Comparison of ENCODE assay signal across 18 cellular contexts in genomic region chr13:59352600-59352999, GRCh38.
DNase-seq lines count a peak whose midpoint lies in the region; ATAC-seq and TF ChIP-seq lines count a peak whose summit lies in the region.
"Had no signal": no experiment of that assay in that cellular context is flagged by ENCODE, and none has a peak within 500 bp of the region (broad histone marks: within the 10 kb centered on the region; RNA-seq: fewer than 3 reads in every experiment).

No MANE protein-coding gene starts in this region.

- no peaks in the 10 kb centered on the region for H3K79me2 ChIP-seq in osteoblast (ENCODE audit: insufficient read depth, low read length)

- H2AFZ ChIP-seq in osteoblast (ENCODE audit: low read length): no peak overlapping the region

- in situ Hi-C loops in Caki2 (cut with HindIII; ENCODE audit: low pct_unique_long_range_greater_than_20kb, low sequenced_read_pairs): no loop called here

- no peak overlapping the region for H3K4me2 ChIP-seq in osteoblast (ENCODE audit: insufficient read depth, low read length)
- H3K4me2 ChIP-seq: BLaER1 treated with 17β-estradiol and CSF1 and Interleukin-3, amounts not matched to agents 10 nM and 100 nM had no signal

- H3K36me3 ChIP-seq in kidney epithelial cell (ENCODE audit: control insufficient read depth, insufficient read depth, low read length): no peaks in the 10 kb centered on the region
- H3K36me3 ChIP-seq in osteoblast (ENCODE audit: insufficient read depth, low read length): no peaks in the 10 kb centered on the region
- H3K36me3 ChIP-seq: BLaER1 treated with 17β-estradiol and CSF1 and Interleukin-3, amounts not matched to agents 10 nM and 100 nM; SJCRH30 had no signal

- no peak for TF ChIP-seq CTCF in kidney epithelial cell (IDR thresholded peaks at IDR 0.05; ENCODE audit: insufficient read depth, low read length, poor library complexity, severe bottlenecking)
- no peak for TF ChIP-seq CTCF in osteoblast (IDR thresholded peaks at IDR 0.05; ENCODE audit: extremely low read depth, low read depth, low read length)
- no peak for TF ChIP-seq CTCF in dorsolateral prefrontal cortex (IDR thresholded peaks at IDR 0.05 in 54 of 56, conservative IDR thresholded peaks at IDR 0.05 in 2 of 56; ENCODE audit: low read depth in 1 of 56, partially characterized antibody in 56 of 56)

- intact Hi-C loops in dorsolateral prefrontal cortex (cut with DNase I): no loop called here

- H3K4me3 ChIP-seq in kidney epithelial cell (ENCODE audit: low read depth, low read length) (no peak overlapping the region), osteoblast (ENCODE audit: insufficient read depth, low read length) (no peak overlapping the region), dorsolateral prefrontal cortex (no peak overlapping the region)
- H3K4me3 ChIP-seq: BLaER1 treated with 17β-estradiol and CSF1 and Interleukin-3, amounts not matched to agents 10 nM and 100 nM; SJCRH30 had no signal

- H3K9me3 ChIP-seq in osteoblast (ENCODE audit: low read depth, low read length): no peaks in the 10 kb centered on the region
- H3K9me3 ChIP-seq: BLaER1 treated with 17β-estradiol and CSF1 and Interleukin-3, amounts not matched to agents 10 nM and 100 nM; SJCRH30 had no signal

- ATAC-seq in HG02981 (IDR thresholded peaks at IDR 0.05; ENCODE audit: unreplicated experiment): no peak
- ATAC-seq: CD8-positive, alpha-beta T cell; PC-3 had no signal

- no peaks in the 10 kb centered on the region for H4K20me1 ChIP-seq in osteoblast (ENCODE audit: insufficient read depth, low read length)
- H4K20me1 ChIP-seq: BLaER1 treated with 17β-estradiol and CSF1 and Interleukin-3, amounts not matched to agents 10 nM and 100 nM had no signal

- DNase-seq in Caki2 (ENCODE audit: low read depth) (peak; percentile 71), HuH-7 (ENCODE audit: low spot score) (peak; percentile 14), kidney epithelial cell (ENCODE audit: low read depth) (peak; percentile 5), osteoblast (ENCODE audit: insufficient read length, low spot score, missing footprints) (peak; percentile 18), dorsolateral prefrontal cortex (no peak), UCSD-AML1 (lab: John Stamatoyannopoulos, UW; ENCODE audit: unreplicated experiment) (no peak)
- DNase-seq: CD8-positive, alpha-beta T cell; DMS79 treated with DMSO at 0.1 percent for 48 hours; HCEC 1CT; IMR-90; NCI-H1417 treated with DMSO at 0.1 percent for 48 hours; NCI-H187 treated with DMSO at 0.1 percent for 48 hours; NCI-H226; NCI-H524; PC-3; SJCRH30 had no signal

- H3K27me3 ChIP-seq in kidney epithelial cell (ENCODE audit: control insufficient read depth, insufficient read depth, low read length) (no peaks in the 10 kb centered on the region), osteoblast (ENCODE audit: insufficient read depth, low read length) (no peaks in the 10 kb centered on the region), dorsolateral prefrontal cortex (no peaks in the 10 kb centered on the region)
- H3K27me3 ChIP-seq: BLaER1 treated with 17β-estradiol and CSF1 and Interleukin-3, amounts not matched to agents 10 nM and 100 nM; SJCRH30 had no signal

- H3K4me1 ChIP-seq in osteoblast (ENCODE audit: insufficient read depth, low read length): no peaks in the 10 kb centered on the region

- no peak overlapping the region for H3K27ac ChIP-seq in osteoblast (ENCODE audit: low read depth, low read length)
- no peak overlapping the region for H3K27ac ChIP-seq in dorsolateral prefrontal cortex
- H3K27ac ChIP-seq: BLaER1 treated with 17β-estradiol and CSF1 and Interleukin-3, amounts not matched to agents 10 nM and 100 nM; SJCRH30 had no signal

Comparison
In these comparisons a context has a peak if more than half of its experiments do, and no peak if none do; other contexts are left out.
1. DNase-seq: peak in Caki2 (single experiment), HuH-7 (single experiment), kidney epithelial cell (single experiment) and osteoblast (single experiment); none in dorsolateral prefrontal cortex (0 of 10) and UCSD-AML1 (single experiment).